In genomic region chr2:55883339-55883738, GRCh38 we compare ENCODE assay signal across 12 cellular contexts. TPM values are rescaled to one million over a fixed set of nuclear protein-coding genes. Genes with fewer than 3 reads are reported as not detected.
DNase-seq lines count a peak whose midpoint lies in the region; ATAC-seq and TF ChIP-seq lines count a peak whose summit lies in the region.
"Had no signal": no experiment of that assay in that cellular context is flagged by ENCODE, and none has a peak within 500 bp of the region (broad histone marks: within the 10 kb centered on the region; RNA-seq: fewer than 3 reads in every experiment).

No MANE protein-coding gene starts in this region.

- peak overlapping the region; percentile 56 to 98; a peak in 3 of 4 replicates for H3K27ac ChIP-seq in SK-N-SH (ENCODE audit: low read depth in 2 of 2, low read length in 1 of 2)
- peak overlapping the region in 1 of 2 donors; percentile 55 for H3K27ac ChIP-seq in ovary
- no peak overlapping the region for H3K27ac ChIP-seq in WERI-Rb-1

- TF ChIP-seq EP300 in SK-N-SH (IDR thresholded peaks at IDR 0.05; ENCODE audit: borderline replicate concordance in 1 of 2, low read depth in 1 of 2, low read length in 1 of 2): no peak; a peak in 1 of 4 replicates
- no peak for TF ChIP-seq EP300 in ovary (IDR thresholded peaks at IDR 0.05)

- no peaks in the 10 kb centered on the region for H3K27me3 ChIP-seq in SK-N-SH (ENCODE audit: insufficient read depth)
- H3K27me3 ChIP-seq in ovary: no peaks in the 10 kb centered on the region
- H3K27me3 ChIP-seq in WERI-Rb-1 (ENCODE audit: insufficient read depth, low read depth, severe bottlenecking): no peaks in the 10 kb centered on the region

- H4K20me1 ChIP-seq in SK-N-SH (ENCODE audit: insufficient read depth): no peaks in the 10 kb centered on the region

- H3K9me2 ChIP-seq in SK-N-SH: no peaks in the 10 kb centered on the region

- H2AFZ ChIP-seq in SK-N-SH (ENCODE audit: low read depth): no peak overlapping the region

- DNase-seq in EL (peak; percentile 46), SK-N-SH (no peak), fibroblast of pulmonary artery (ENCODE audit: low read depth) (peak; percentile 86), ovary (peak; percentile 43 to 69 (median 59)), WERI-Rb-1 (no peak)
- DNase-seq in activated CD4-positive, alpha-beta T cell treated with anti-CD3 and anti-CD28 coated beads, Interleukin-2, amount 50 U/mL, for 48 hours: no peak
- DNase-seq: activated effector memory CD4-positive, alpha-beta T cell treated with anti-CD3 and anti-CD28 coated beads, Interleukin-2, amount 50 U/mL, for 16 hours; effector memory CD4-positive, alpha-beta T cell; NCI-H1092 had no signal

- WGBS in SK-N-SH (ENCODE audit: low lambda C conversion rate): 14% methylated on average over 3 of the region's 3 CpGs
- WGBS in ovary, 3 donors: 5 to 11% (median 9%) methylated on average over 3 of the region's 3 CpGs

- H3K9ac ChIP-seq in SK-N-SH: no peak overlapping the region

- H3K4me3 ChIP-seq in SK-N-SH (ENCODE audit: low read depth in 2 of 2, low read length in 1 of 2) (no peak overlapping the region), fibroblast of pulmonary artery (replicated peaks; ENCODE audit: low read depth, low read length) (no peak overlapping the region), ovary (no peak overlapping the region), WERI-Rb-1 (ENCODE audit: low read depth, low read length) (no peak overlapping the region)

- TF ChIP-seq RAD21 in SK-N-SH (IDR thresholded peaks at IDR 0.05; ENCODE audit: low read length): no peak

- H3K9me3 ChIP-seq in SK-N-SH (no peaks in the 10 kb centered on the region), ovary (no peaks in the 10 kb centered on the region), WERI-Rb-1 (ENCODE audit: severe bottlenecking) (no peaks in the 10 kb centered on the region)

- H3K79me2 ChIP-seq in SK-N-SH (ENCODE audit: insufficient read depth): peaks cover 7% of the 10 kb centered on the region; the same call in 1 of the 2 replicates

- CTCF ChIA-PET in SK-N-SH (lab: Yijun Ruan, JAX): no interaction called here

- POLR2A ChIA-PET in SK-N-SH (lab: Yijun Ruan, JAX): no interaction called here

- intact Hi-C loops in ovary (cut with DNase I): no loop called here

- peaks cover 0 to 43% of the 10 kb centered on the region in 2 experiments; a peak in 2 of 4 replicates for H3K4me1 ChIP-seq in SK-N-SH (ENCODE audit: control insufficient read depth in 1 of 2, insufficient read depth in 2 of 2, low read depth in 1 of 2, low read length in 1 of 2)
- H3K4me1 ChIP-seq in ovary (ENCODE audit: insufficient read depth): peaks cover 13% of the 10 kb centered on the region

- no peak overlapping the region for H3K4me2 ChIP-seq in SK-N-SH

- no peak for TF ChIP-seq POLR2A in ovary (IDR thresholded peaks at IDR 0.05)

- peaks cover 37% of the 10 kb centered on the region for H3F3A ChIP-seq in SK-N-SH (replicated peaks; ENCODE audit: insufficient read depth)

- H3K36me3 ChIP-seq in SK-N-SH (replicated peaks in 1 of 2; ENCODE audit: control insufficient read depth in 1 of 2, insufficient read depth in 2 of 2, low read length in 1 of 2) (peaks cover 16 to 25% of the 10 kb centered on the region in 2 experiments), ovary (no peaks in the 10 kb centered on the region), WERI-Rb-1 (no peaks in the 10 kb centered on the region)

- ATAC-seq in HG02678 (IDR thresholded peaks at IDR 0.05; ENCODE audit: unreplicated experiment): no peak
- ATAC-seq in activated CD4-positive, CD25-positive, alpha-beta regulatory T cell treated with anti-CD3 and anti-CD28 coated beads, Interleukin-2, amount 50 U/mL, for 24 hours: no peak
- ATAC-seq: HepG2 had no signal

- TF ChIP-seq CTCF in SK-N-SH (IDR thresholded peaks at IDR 0.05) (no peak), fibroblast of pulmonary artery (IDR thresholded peaks at IDR 0.05; ENCODE audit: low read length, missing control alignments) (no peak), ovary (IDR thresholded peaks at IDR 0.05) (no peak), WERI-Rb-1 (IDR thresholded peaks at IDR 0.05; ENCODE audit: low read depth, low read length) (no peak)

TF ChIP-seq in SK-N-SH, 30 proteins besides CTCF, POLR2A, EP300 and RAD21 (continues in another document):
- no peak for TF ChIP-seq USF1 (IDR thresholded peaks at IDR 0.05; ENCODE audit: borderline replicate concordance, low read depth)
- no peak for TF ChIP-seq GATA2 (CRISPR knock-in tag; IDR thresholded peaks at IDR 0.05)
- 0 out of 2 replicates have a peak, but pooled peaks have one; percentile 2 for TF ChIP-seq FOSL2 (IDR thresholded peaks at IDR 0.05; ENCODE audit: borderline replicate concordance, low read depth)
- peak; percentile 57; the same call in 1 of the 2 replicates for TF ChIP-seq TEAD4 (IDR thresholded peaks at IDR 0.05; ENCODE audit: borderline replicate concordance, insufficient read depth)
- TF ChIP-seq FOXM1 (IDR thresholded peaks at IDR 0.05; ENCODE audit: low read depth): no peak
- no peak for TF ChIP-seq SMC3 (IDR thresholded peaks at IDR 0.05; ENCODE audit: low read depth, low read length)
- TF ChIP-seq FOXJ3 (CRISPR knock-in tag; IDR thresholded peaks at IDR 0.05): no peak
- no peak for TF ChIP-seq IRF3 (IDR thresholded peaks at IDR 0.05; ENCODE audit: low read depth, low read length)
- TF ChIP-seq NFIC (IDR thresholded peaks at IDR 0.05; ENCODE audit: borderline replicate concordance): peak; percentile 78
- TF ChIP-seq MAX (IDR thresholded peaks at IDR 0.05; ENCODE audit: low read depth): 0 out of 2 replicates have a peak, but pooled peaks have one; percentile 18
- no peak for TF ChIP-seq NRF1 (IDR thresholded peaks at IDR 0.05; ENCODE audit: low read depth, low read length)
- TF ChIP-seq ELF1 (IDR thresholded peaks at IDR 0.05): no peak
- peak; percentile 53; the same call in 1 of the 2 replicates for TF ChIP-seq POLR2AphosphoS5 (IDR thresholded peaks at IDR 0.05; ENCODE audit: low read depth, low read length)
- no peak; the same call in 1 of the 2 replicates for TF ChIP-seq JUND (IDR thresholded peaks at IDR 0.05)
- peak; percentile 73 for TF ChIP-seq PBX3 (IDR thresholded peaks at IDR 0.05)
- TF ChIP-seq RFX5 (IDR thresholded peaks at IDR 0.05; ENCODE audit: low read length): no peak
- TF ChIP-seq RCOR1 (IDR thresholded peaks at IDR 0.05; ENCODE audit: low read length): no peak

RNA-seq across cellular contexts. Expression of gene EFEMP1, which starts 40.2 kb away (rescaled TPM):
- polyA plus RNA-seq in SK-N-SH (2012; rRNA removed) (1,015 and 1,290 TPM in 2 replicates), ovary (100 to 1,000 TPM; 238 to 482 TPM)
- polyA plus RNA-seq in SK-N-SH (2012; cell fraction: cytosol; rRNA removed): 876 and 1,005 TPM in 2 replicates
- 870 and 1,070 TPM in 2 replicates for polyA plus RNA-seq in SK-N-SH (2012; cell fraction: nucleus; rRNA removed)
- total RNA-seq in ovary: 100 to 1,000 TPM; 204 to 350 (median 282) TPM
- total RNA-seq: HepG2 had no signal
- polyA plus RNA-seq: HepG2 had no signal

Comparison
In these comparisons a context has a peak if more than half of its experiments do, and no peak if none do; other contexts are left out.
1. DNase-seq: peak in EL (single experiment), fibroblast of pulmonary artery (single experiment) and ovary (5 of 5); none in SK-N-SH (single experiment), WERI-Rb-1 (single experiment) and activated CD4-positive, alpha-beta T cell treated with anti-CD3 and anti-CD28 coated beads, Interleukin-2, amount 50 U/mL, for 48 hours (0 of 2).